In genomic region chr17:76725580-76726230, GRCh38 we compare ENCODE assay signal across 1 cellular context.
TF ChIP-seq lines count a peak whose summit lies in the region.

No MANE protein-coding gene starts in this region.

TF ChIP-seq in H1, 55 proteins besides CTCF, POLR2A, EP300 and RAD21:
- TF ChIP-seq CBX8 (IDR thresholded peaks at IDR 0.05; ENCODE audit: borderline replicate concordance, low read depth, low read length) (no peak), SP4 (IDR thresholded peaks at IDR 0.05; ENCODE audit: low read length) (no peak), HDAC2 (IDR thresholded peaks at IDR 0.05; ENCODE audit: borderline replicate concordance in 1 of 2, low read depth in 2 of 2, low read length in 2 of 2) (0 out of 4 replicates have a peak, but pooled peaks of 1 of the 2 experiments have one; percentile 73), ASH2L (IDR thresholded peaks at IDR 0.05; ENCODE audit: low read length) (no peak), SAP30 (IDR thresholded peaks at IDR 0.05; ENCODE audit: insufficient read depth, insufficient replicate concordance, low read length) (no peak), CREB1 (IDR thresholded peaks at IDR 0.05) (no peak), RNF2 (IDR thresholded peaks at IDR 0.05; ENCODE audit: borderline replicate concordance, low read depth, low read length, missing control alignments, poor library complexity, severe bottlenecking) (no peak), RBBP5 (IDR thresholded peaks at IDR 0.05; ENCODE audit: borderline replicate concordance, low read depth, low read length) (peak; percentile 3; the same call in 1 of the 2 replicates), SRF (IDR thresholded peaks at IDR 0.05; ENCODE audit: low read depth, low read length) (no peak), SP1 (IDR thresholded peaks at IDR 0.05; ENCODE audit: low read depth, low read length) (no peak), KDM4A (IDR thresholded peaks at IDR 0.05; ENCODE audit: low read depth, low read length, severe bottlenecking) (no peak), NRF1 (IDR thresholded peaks at IDR 0.05; ENCODE audit: low read depth, low read length) (no peak)
